In genomic region chr1:28369518-28370219, GRCh38 we compare ENCODE assay signal across 8 cellular contexts. TPM values are rescaled to one million over a fixed set of nuclear protein-coding genes. Genes with fewer than 3 reads are reported as not detected.
DNase-seq lines count a peak whose midpoint lies in the region; ATAC-seq, FAIRE-seq and TF ChIP-seq lines count a peak whose summit lies in the region.

TSS of gene PHACTR4 (plus strand) at chr1:28369740. CDS start at chr1:28407448, 37,708 bp downstream.

- TF ChIP-seq CTCF in upper lobe of left lung (IDR thresholded peaks at IDR 0.05), result peak in 3 of 6 experiments; percentile 16 to 22 (median 20)

- intact Hi-C loops in left cardiac atrium (cut with DNase I), result no loop called here
- intact Hi-C loops in posterior vena cava (cut with DNase I), result no loop called here

- H3K27me3 Mint-ChIP-seq in T-helper 1 cell treated with Interleukin-12 subunit alpha and Interleukin-12 subunit beta and Interleukin-4 antibody, amounts not matched to agents 30 μg/mL and 1 μg/mL, for 36 hours (ENCODE audit: low read depth), result no peaks in the 10 kb centered on the region

- peak; percentile 84 for DNase-seq in GM12891 (ENCODE audit: insufficient read length, low spot score)
- peak; percentile 69 for DNase-seq in NCI-H1436 treated with DMSO at 0.1 percent for 48 hours (lab: John Stamatoyannopoulos, UW)
- peak; percentile 93 for DNase-seq in amniotic epithelial cell (ENCODE audit: low read depth)
- peak; percentile 95 for DNase-seq in left cardiac atrium
- DNase-seq in posterior vena cava (ENCODE audit: low spot score), result peak; percentile 95
- DNase-seq in upper lobe of left lung, result peak; percentile 93 to 97

- H3K9me3 Mint-ChIP-seq in T-helper 1 cell treated with Interleukin-12 subunit alpha and Interleukin-12 subunit beta and Interleukin-4 antibody, amounts not matched to agents 30 μg/mL and 1 μg/mL, for 36 hours, result no peaks in the 10 kb centered on the region

- peak; percentile 87 for ATAC-seq in HG02763 (IDR thresholded peaks at IDR 0.05; ENCODE audit: unreplicated experiment)
- ATAC-seq in left cardiac atrium, result peak; percentile 98 to 99
- peak; percentile 98 for ATAC-seq in upper lobe of left lung (ENCODE audit: low FRiP score in 2 of 2)

- peak; percentile 51; the same call in 1 of the 2 replicates for TF ChIP-seq POLR2A in GM12891 (IDR thresholded peaks at IDR 0.05; ENCODE audit: low read depth, low read length)
- peak in 3 of 4 donors; percentile 44 to 90 (median 48) for TF ChIP-seq POLR2A in upper lobe of left lung (IDR thresholded peaks at IDR 0.05)

- H3K27me3 ChIP-seq in upper lobe of left lung, result no peaks in the 10 kb centered on the region

- H3K4me1 Mint-ChIP-seq in T-helper 1 cell treated with Interleukin-12 subunit alpha and Interleukin-12 subunit beta and Interleukin-4 antibody, amounts not matched to agents 30 μg/mL and 1 μg/mL, for 36 hours (ENCODE audit: low read depth), result peaks cover 23% of the 10 kb centered on the region

- 0 to 1% methylated on average over 26 to 36 of the region's 60 CpGs for WGBS in upper lobe of left lung, 2 donors

- peak within 1 kb of the TSS; percentile 71 to 88 (median 73) for H3K4me3 ChIP-seq in upper lobe of left lung

- peak; percentile 96 for FAIRE-seq in GM12891 (lab: Jason Lieb, UNC)

- H3K36me3 ChIP-seq in upper lobe of left lung, result no peaks in the 10 kb centered on the region

- H3K4me3 Mint-ChIP-seq in T-helper 1 cell treated with Interleukin-12 subunit alpha and Interleukin-12 subunit beta and Interleukin-4 antibody, amounts not matched to agents 30 μg/mL and 1 μg/mL, for 36 hours, result peak within 1 kb of the TSS; percentile 89

- peaks cover 12 to 26% (median 16%) of the 10 kb centered on the region in 4 donors for H3K4me1 ChIP-seq in upper lobe of left lung

- peaks cover 1% of the 10 kb centered on the region for H3K36me3 Mint-ChIP-seq in T-helper 1 cell treated with Interleukin-12 subunit alpha and Interleukin-12 subunit beta and Interleukin-4 antibody, amounts not matched to agents 30 μg/mL and 1 μg/mL, for 36 hours (ENCODE audit: low read depth)

- H3K27ac ChIP-seq in upper lobe of left lung, result peak within 1 kb of the TSS; percentile 88 to 95 (median 92)

- TF ChIP-seq EP300 in upper lobe of left lung (IDR thresholded peaks at IDR 0.05), result no peak

- peak within 1 kb of the TSS; percentile 91 for H3K27ac Mint-ChIP-seq in T-helper 1 cell treated with Interleukin-12 subunit alpha and Interleukin-12 subunit beta and Interleukin-4 antibody, amounts not matched to agents 30 μg/mL and 1 μg/mL, for 36 hours

- H3K9me3 ChIP-seq in upper lobe of left lung, result no peaks in the 10 kb centered on the region

TF ChIP-seq in GM12891, 5 proteins besides CTCF, POLR2A, EP300 and RAD21:
- TF ChIP-seq POLR2AphosphoS5 (IDR thresholded peaks at IDR 0.05; ENCODE audit: low read depth, low read length) (0 out of 2 replicates have a peak, but pooled peaks have one; percentile 26), PAX5 (IDR thresholded peaks at IDR 0.05; ENCODE audit: insufficient read depth, low read length, severe bottlenecking) (no peak), POU2F2 (IDR thresholded peaks at IDR 0.05; ENCODE audit: low read depth, low read length) (0 out of 2 replicates have a peak, but pooled peaks have one; percentile 6), TAF1 (IDR thresholded peaks at IDR 0.05; ENCODE audit: low read depth, low read length) (peak; percentile 34; the same call in 1 of the 2 replicates), SPI1 (IDR thresholded peaks at IDR 0.05; ENCODE audit: low read depth, low read length) (no peak)

RNA-seq across cellular contexts. Expression of gene PHACTR4, which starts in this region (rescaled TPM):
- 9.8 TPM for polyA plus RNA-seq in GM12891 (2012; ENCODE audit: low read depth, missing spikeins)
- 10 to 100 TPM; 20.8 to 26.2 TPM for total RNA-seq in left cardiac atrium
- 10 to 100 TPM; 21.7 to 25.9 TPM for total RNA-seq in posterior vena cava
- total RNA-seq in upper lobe of left lung, result 10 to 100 TPM; 28.8 to 38.7 (median 33.9) TPM

Comparison
In these comparisons a context has a peak if more than half of its experiments do, and no peak if none do; other contexts are left out.
1. Peak in every context shown above with its lines: DNase-seq, ATAC-seq, H3K4me3 ChIP-seq and H3K27ac ChIP-seq.